In genomic region chr3:107846282-107846852, GRCh38 we compare ENCODE assay signal across 9 cellular contexts.
DNase-seq lines count a peak whose midpoint lies in the region; ATAC-seq, FAIRE-seq and TF ChIP-seq lines count a peak whose summit lies in the region.
"Had no signal": no experiment of that assay in that cellular context is flagged by ENCODE, and none has a peak within 500 bp of the region (broad histone marks: within the 10 kb centered on the region; RNA-seq: fewer than 3 reads in every experiment).

No MANE protein-coding gene starts in this region.

- no peak overlapping the region for H3K27ac ChIP-seq in A549

- H3K4me1 Mint-ChIP-seq in MCF 10A (ENCODE audit: insufficient read depth, unreplicated experiment), result no peaks in the 10 kb centered on the region
- H3K4me1 Mint-ChIP-seq: central memory CD8-positive, alpha-beta T cell had no signal

- CTCF ChIA-PET in A549 (lab: Yijun Ruan, JAX) (interaction anchor here (0.7 to 2.9 kb wide), 27 partner anchors 9 to 610 kb away, joined by 3 to 21 read pairs (median 4); no protein-coding TSS in a partner anchor), MCF 10A (lab: Yijun Ruan, JAX) (interaction anchor here (0.8 to 1.6 kb wide), 8 partner anchors 8 to 170 kb away, joined by 3 to 8 read pairs (median 5); no protein-coding TSS in a partner anchor)

- no peaks in the 10 kb centered on the region for H3K9me3 Mint-ChIP-seq in MCF 10A (ENCODE audit: unreplicated experiment)
- H3K9me3 Mint-ChIP-seq: central memory CD8-positive, alpha-beta T cell had no signal

- peak; percentile 28 for FAIRE-seq in A549 (lab: Jason Lieb, UNC)

- no peak overlapping the region for H3K4me3 Mint-ChIP-seq in MCF 10A (ENCODE audit: unreplicated experiment)
- H3K4me3 Mint-ChIP-seq: central memory CD8-positive, alpha-beta T cell had no signal

- TF ChIP-seq RAD21 in A549 (conservative IDR thresholded peaks at IDR 0.05 in 1 of 2, IDR thresholded peaks at IDR 0.05 in 1 of 2), result peak; percentile 56

- 24% methylated on average over 10 of the region's 10 CpGs for WGBS in A549 (ENCODE audit: missing lambda C conversion rate)

- DNase-seq in A549 (ENCODE audit: low read depth in 1 of 2, low spot score in 1 of 2), result peak; percentile 62 to 74
- peak; percentile 60 for DNase-seq in OCI-M1 (lab: John Stamatoyannopoulos, UW)
- DNase-seq in MCF 10A (ENCODE audit: unreplicated experiment), result peak; percentile 60
- peak; percentile 84 for DNase-seq in iPS-NIHi7 (ENCODE audit: extremely low spot score)
- peak; percentile 15 for DNase-seq in stimulated activated CD4-positive, alpha-beta T cell treated with anti-CD3 and anti-CD28 coated beads, Interleukin-12 subunit alpha, Interleukin-12 subunit beta, amount 100 ng/mL, for 4 hours

- H3K27me3 Mint-ChIP-seq in MCF 10A (ENCODE audit: insufficient read depth, unreplicated experiment), result no peaks in the 10 kb centered on the region

- TF ChIP-seq CTCF in A549 (IDR thresholded peaks at IDR 0.05) (peak; percentile 72), MCF 10A (IDR thresholded peaks at IDR 0.05; ENCODE audit: unreplicated experiment) (peak; percentile 35)

- H3K4me3 ChIP-seq in A549, result no peak overlapping the region

- no TSS peak for BruUV-seq in MCF 10A (replicated peaks; lab: Mats Ljungman, UMichigan)

- TF ChIP-seq EP300 in A549 (IDR thresholded peaks at IDR 0.05), result no peak

- no peaks in the 10 kb centered on the region for H3K4me1 ChIP-seq in A549

- no peaks in the 10 kb centered on the region for H3K9me3 ChIP-seq in A549

- no peaks in the 10 kb centered on the region for H3K36me3 Mint-ChIP-seq in MCF 10A (ENCODE audit: insufficient read depth, unreplicated experiment)

- POLR2A ChIA-PET in A549 (lab: Yijun Ruan, JAX), result no interaction called here
- POLR2A ChIA-PET in MCF 10A (lab: Yijun Ruan, JAX), result interaction anchor here (0.8 kb wide), 1 partner anchor 9 kb away, joined by 3 read pairs; no protein-coding TSS in a partner anchor

- ATAC-seq in A549 (peak; percentile 88 to 98), GM18868 (IDR thresholded peaks at IDR 0.05; ENCODE audit: unreplicated experiment) (peak; percentile 39), GM18502 (IDR thresholded peaks at IDR 0.05; ENCODE audit: poor library complexity, unreplicated experiment) (no peak), GM19452 (IDR thresholded peaks at IDR 0.05; ENCODE audit: unreplicated experiment) (no peak)

- H3K4me2 ChIP-seq in A549, result peak overlapping the region; percentile 53; the same call in 2 of the 3 replicates

- H3K27ac Mint-ChIP-seq in MCF 10A (ENCODE audit: low read depth, unreplicated experiment), result no peak overlapping the region

- TF ChIP-seq POLR2A in A549 (IDR thresholded peaks at IDR 0.05; ENCODE audit: low read length), result no peak

- intact Hi-C loops in MCF 10A (cut with micrococcal nuclease), result no loop called here

TF ChIP-seq in A549, 52 proteins besides CTCF, POLR2A, EP300 and RAD21:
- peak; percentile 69 for TF ChIP-seq SMC3 (IDR thresholded peaks at IDR 0.05)
- no peak for TF ChIP-seq NFE2L2 (conservative IDR thresholded peaks at IDR 0.05; ENCODE audit: low read length)

Comparison
In these comparisons a context has a peak if more than half of its experiments do, and no peak if none do; other contexts are left out.
1. ATAC-seq: peak in A549 (2 of 2) and GM18868 (single experiment); none in GM18502 (single experiment) and GM19452 (single experiment).
2. DNase-seq: peak in every context shown above with its lines; median percentile 84 in iPS-NIHi7; 68 in A549; 60 in OCI-M1; 60 in MCF 10A; 15 in stimulated activated CD4-positive, alpha-beta T cell treated with anti-CD3 and anti-CD28 coated beads, Interleukin-12 subunit alpha, Interleukin-12 subunit beta, amount 100 ng/mL, for 4 hours.